ENCODE assay signal across 7 cellular contexts in the genomic region with DNA sequence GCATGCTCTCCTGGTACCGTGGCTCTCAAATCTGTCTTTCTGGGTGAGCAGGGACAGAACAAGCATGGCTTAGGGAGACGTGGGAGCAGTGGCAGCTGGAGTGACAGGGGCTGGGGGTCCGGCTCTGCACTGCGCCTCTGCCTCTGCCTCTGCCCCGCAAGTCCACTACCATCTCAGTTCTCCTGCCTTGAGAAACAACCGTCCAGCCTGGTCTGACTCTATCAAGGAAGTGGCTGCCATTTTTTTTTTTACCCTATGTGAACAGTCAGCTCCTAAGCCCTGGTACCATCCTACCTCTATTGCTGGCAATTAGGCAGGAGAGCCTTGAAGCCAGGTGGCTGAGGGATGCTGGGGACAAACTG. TPM values are rescaled to one million over a fixed set of nuclear protein-coding genes. Genes with fewer than 3 reads are reported as not detected.
DNase-seq lines count a peak whose midpoint lies in the region; ATAC-seq, FAIRE-seq and TF ChIP-seq lines count a peak whose summit lies in the region.
"Had no signal": no experiment of that assay in that cellular context is flagged by ENCODE, and none has a peak within 500 bp of the region (broad histone marks: within the 10 kb centered on the region; RNA-seq: fewer than 3 reads in every experiment).

No MANE protein-coding gene starts in this region.

- in situ Hi-C loops in HepG2 (cut with HindIII; ENCODE audit: extremely low pct_ligation_motif_present, low pct_unique_long_range_greater_than_20kb), result no loop called here

- CTCF ChIA-PET in HepG2 (lab: Yijun Ruan, JAX; ENCODE audit: low intra/inter-chr PET ratio, low total read pairs), result no interaction called here

- ATAC-seq in HepG2 (no peak), left lung (no peak)
- ATAC-seq: K562 had no signal

- no peaks in the 10 kb centered on the region for H3K9me3 ChIP-seq in liver (ENCODE audit: control insufficient read depth in 4 of 4, low read length in 3 of 4)
- no peaks in the 10 kb centered on the region for H3K9me3 ChIP-seq in HepG2 (ENCODE audit: low read length)
- no peaks in the 10 kb centered on the region for H3K9me3 ChIP-seq in left lung
- H3K9me3 ChIP-seq in uterus, result no peaks in the 10 kb centered on the region

- TF ChIP-seq CTCF in liver (IDR thresholded peaks at IDR 0.05; ENCODE audit: low read depth, low read length, missing input control) (no peak), HepG2 (CRISPR knock-in tag; IDR thresholded peaks at IDR 0.05) (no peak; the same call in 1 of the 2 replicates), left lung (IDR thresholded peaks at IDR 0.05) (no peak), uterus (IDR thresholded peaks at IDR 0.05) (no peak)

- H4K20me1 ChIP-seq in HepG2 (ENCODE audit: insufficient read depth, low read length), result no peaks in the 10 kb centered on the region

- TF ChIP-seq RAD21 in liver (IDR thresholded peaks at IDR 0.05) (no peak), HepG2 (CRISPR knock-in tag; IDR thresholded peaks at IDR 0.05) (no peak)

- no peak overlapping the region for H3K4me3 ChIP-seq in liver (ENCODE audit: low read depth in 1 of 3, low read length in 3 of 3)
- no peak overlapping the region for H3K4me3 ChIP-seq in HepG2 (replicated peaks in 1 of 3; ENCODE audit: insufficient read depth in 1 of 3, low read depth in 2 of 3, low read length in 3 of 3)
- no peak overlapping the region for H3K4me3 ChIP-seq in left lung
- no peak overlapping the region for H3K4me3 ChIP-seq in uterus
- H3K4me3 ChIP-seq: K562 had no signal

- H3K36me3 ChIP-seq in liver (ENCODE audit: control insufficient read depth in 4 of 4, insufficient read depth in 3 of 4, low read depth in 1 of 4, low read length in 3 of 4) (peaks cover 0 to 3% (median 2%) of the 10 kb centered on the region in 4 donors), HepG2 (replicated peaks in 1 of 2; ENCODE audit: control insufficient read depth in 1 of 2, insufficient read depth in 2 of 2, low read length in 2 of 2) (peaks cover 11 to 14% of the 10 kb centered on the region in 2 experiments), left lung (peaks cover 0 to 22% of the 10 kb centered on the region in 2 donors), uterus (no peaks in the 10 kb centered on the region)

- H3K79me2 ChIP-seq in HepG2 (ENCODE audit: insufficient read depth, low read length), result no peaks in the 10 kb centered on the region

- FAIRE-seq in HepG2 (lab: Jason Lieb, UNC), result no peak
- FAIRE-seq: K562 had no signal

- intact Hi-C loops in HepG2 (cut with micrococcal nuclease; ENCODE audit: unreplicated experiment) (no loop called here), left lung (cut with DNase I) (no loop called here), uterus (cut with DNase I; ENCODE audit: low total_unique reads) (no loop called here)

- H3K9ac ChIP-seq in liver (ENCODE audit: low read depth in 1 of 2, low read length in 2 of 2) (no peak overlapping the region), HepG2 (ENCODE audit: insufficient read depth, low read depth, low read length) (no peak overlapping the region)

- H3K27me3 ChIP-seq in liver (ENCODE audit: control insufficient read depth in 4 of 4, insufficient read depth in 4 of 4, low read length in 3 of 4), result no peaks in the 10 kb centered on the region
- H3K27me3 ChIP-seq in HepG2 (ENCODE audit: control insufficient read depth in 1 of 2, insufficient read depth in 2 of 2, low read length in 2 of 2), result no peaks in the 10 kb centered on the region
- H3K27me3 ChIP-seq in left lung, result no peaks in the 10 kb centered on the region
- H3K27me3 ChIP-seq in uterus, result no peaks in the 10 kb centered on the region

- POLR2A ChIA-PET in HepG2 (lab: Yijun Ruan, JAX), result no interaction called here

- H3K27ac ChIP-seq in liver (ENCODE audit: low read depth in 1 of 2, low read length in 2 of 2), result peak overlapping the region; percentile 55 to 58
- H3K27ac ChIP-seq in HepG2 (ENCODE audit: extremely low read length, insufficient read depth, low read length), result no peak overlapping the region
- peak overlapping the region; percentile 80 to 82 for H3K27ac ChIP-seq in left lung
- H3K27ac ChIP-seq in uterus, result peak overlapping the region; percentile 80 to 90

- TF ChIP-seq POLR2A in HepG2 (IDR thresholded peaks at IDR 0.05; ENCODE audit: insufficient read depth in 1 of 2, low read depth in 2 of 2, low read length in 2 of 2) (no peak), uterus (IDR thresholded peaks at IDR 0.05) (no peak)

- peaks cover 12 to 42% (median 17%) of the 10 kb centered on the region in 4 donors for H3K4me1 ChIP-seq in liver (ENCODE audit: control insufficient read depth in 4 of 4, insufficient read depth in 4 of 4, low read length in 3 of 4)
- peaks cover 28% of the 10 kb centered on the region for H3K4me1 ChIP-seq in HepG2 (ENCODE audit: insufficient read depth, low read length)
- peaks cover 22 to 79% of the 10 kb centered on the region in 2 donors for H3K4me1 ChIP-seq in left lung
- H3K4me1 ChIP-seq in uterus, result peaks cover 19 to 42% of the 10 kb centered on the region in 2 donors

- BruUV-seq in HepG2 (replicated peaks; lab: Mats Ljungman, UMichigan), result no TSS peak

- WGBS in liver, result 85% methylated on average over 6 of the region's 6 CpGs
- WGBS in HepG2 (ENCODE audit: low lambda C conversion rate), result 98% methylated on average over 6 of the region's 6 CpGs

- TF ChIP-seq EP300 in HepG2 (IDR thresholded peaks at IDR 0.05; ENCODE audit: low read depth in 2 of 2, low read length in 2 of 2), result no peak
- no peak for TF ChIP-seq EP300 in HepG2 (CRISPR knock-in tag; IDR thresholded peaks at IDR 0.05; ENCODE audit: borderline replicate concordance)

- DNase-seq in HepG2 (ENCODE audit: low spot score) (no peak), left lung (no peak), uterus (no peak), NCI-H345 (lab: John Stamatoyannopoulos, UW) (no peak)
- DNase-seq in stimulated activated CD4-positive, alpha-beta T cell treated with anti-CD3 and anti-CD28 coated beads, Interleukin-15, amount 100 ng/mL, for 24 hours, result no peak

- H2AFZ ChIP-seq in HepG2 (ENCODE audit: low read length), result no peak overlapping the region

- no peak overlapping the region for H3K4me2 ChIP-seq in HepG2 (ENCODE audit: low read depth, low read length)

RNA-seq across cellular contexts. Expression of a gene that starts 16.1 kb away (rescaled TPM):
- total RNA-seq in liver, result 1 to 10 TPM; 3.9 to 4.8 TPM
- polyA plus RNA-seq in liver, result 1 to 10 TPM in 1 of 2 donors, under 1 TPM in 1; 0.44 to 3.5 TPM
- total RNA-seq in HepG2 (2016; rRNA removed; fragmentation: Illumina TruSeq; extraction: Trizol), result 0.31 TPM in 1 of 2 replicates, not detected in the other
- not detected in 2 replicates for total RNA-seq in HepG2 (2016; cell fraction: cytosol; rRNA removed; fragmentation: Illumina TruSeq; extraction: Trizol; ENCODE audit: low read depth)
- total RNA-seq in HepG2 (2016; cell fraction: insoluble cytoplasmic fraction; rRNA removed; fragmentation: Illumina TruSeq; extraction: Trizol), result 0.12 and 0.26 TPM in 2 replicates
- 0.06 and 0.07 TPM in 2 replicates for total RNA-seq in HepG2 (2016; cell fraction: membrane; rRNA removed; fragmentation: Illumina TruSeq; extraction: Trizol)
- not detected in 2 replicates for total RNA-seq in HepG2 (2016; cell fraction: nucleus; rRNA removed; fragmentation: Illumina TruSeq; extraction: Trizol)
- polyA plus RNA-seq in HepG2 (2011; rRNA removed), result 0.04 and 0.10 TPM in 2 replicates
- 0.09 and 0.12 TPM in 2 replicates for polyA plus RNA-seq in HepG2 (2011; cell fraction: cytosol; rRNA removed)
- 1.1 and 1.2 TPM in 2 replicates for polyA plus RNA-seq in HepG2 (2011; cell fraction: nucleus; rRNA removed)
- 0.23 and 0.39 TPM in 2 replicates for polyA plus RNA-seq in HepG2 (2012)
- not detected in 2 replicates for polyA plus RNA-seq in HepG2 (2016; cell fraction: cytosol; fragmentation: Illumina TruSeq; extraction: Trizol; ENCODE audit: low read depth)
- 0.08 TPM in 1 of 2 replicates, not detected in the other for polyA plus RNA-seq in HepG2 (2016; cell fraction: insoluble cytoplasmic fraction; fragmentation: Illumina TruSeq; extraction: Trizol; ENCODE audit: low read depth)
- polyA plus RNA-seq in HepG2 (2016; cell fraction: membrane; fragmentation: Illumina TruSeq; extraction: Trizol; ENCODE audit: low read depth), result 0.06 and 0.09 TPM in 2 replicates
- 0.84 TPM in 1 of 2 replicates, not detected in the other for polyA plus RNA-seq in HepG2 (2016; cell fraction: nucleus; fragmentation: Illumina TruSeq; extraction: Trizol; ENCODE audit: insufficient read depth, low read depth)
- polyA minus RNA-seq in HepG2 (2011; rRNA and poly(A)+ RNA removed; ENCODE audit: low replicate concordance), result 0.12 and 0.56 TPM in 2 replicates
- polyA minus RNA-seq in HepG2 (2011; cell fraction: cytosol; rRNA and poly(A)+ RNA removed), result not detected in 2 replicates
- 0.12 and 0.13 TPM in 2 replicates for polyA minus RNA-seq in HepG2 (2011; cell fraction: nucleus; rRNA and poly(A)+ RNA removed)
- 10 to 100 TPM; 25.5 to 28.2 TPM for total RNA-seq in left lung
- 10 to 100 TPM; 21.8 to 86.9 (median 54.2) TPM for total RNA-seq in uterus

RNA-seq across cellular contexts. Expression of a gene that starts 29.2 kb away (rescaled TPM):
- 10 to 100 TPM; 16.1 to 17.2 TPM for total RNA-seq in liver
- 10 to 100 TPM; 30.3 to 30.6 TPM for polyA plus RNA-seq in liver
- total RNA-seq in HepG2 (2016; rRNA removed; fragmentation: Illumina TruSeq; extraction: Trizol), result 28.2 and 28.5 TPM in 2 replicates
- total RNA-seq in HepG2 (2016; cell fraction: cytosol; rRNA removed; fragmentation: Illumina TruSeq; extraction: Trizol; ENCODE audit: low read depth), result 14.6 and 20.0 TPM in 2 replicates
- total RNA-seq in HepG2 (2016; cell fraction: insoluble cytoplasmic fraction; rRNA removed; fragmentation: Illumina TruSeq; extraction: Trizol), result 30.5 and 31.5 TPM in 2 replicates
- total RNA-seq in HepG2 (2016; cell fraction: membrane; rRNA removed; fragmentation: Illumina TruSeq; extraction: Trizol), result 29.3 and 32.1 TPM in 2 replicates
- 13.5 and 15.0 TPM in 2 replicates for total RNA-seq in HepG2 (2016; cell fraction: nucleus; rRNA removed; fragmentation: Illumina TruSeq; extraction: Trizol)
- polyA plus RNA-seq in HepG2 (2011; rRNA removed), result 23.7 and 30.7 TPM in 2 replicates
- 28.7 and 32.0 TPM in 2 replicates for polyA plus RNA-seq in HepG2 (2011; cell fraction: cytosol; rRNA removed)
- polyA plus RNA-seq in HepG2 (2011; cell fraction: nucleus; rRNA removed), result 12.2 and 17.3 TPM in 2 replicates
- polyA plus RNA-seq in HepG2 (2012), result 7.1 and 10.8 TPM in 2 replicates
- polyA plus RNA-seq in HepG2 (2016; cell fraction: cytosol; fragmentation: Illumina TruSeq; extraction: Trizol; ENCODE audit: low read depth), result 21.4 and 25.7 TPM in 2 replicates
- polyA plus RNA-seq in HepG2 (2016; cell fraction: insoluble cytoplasmic fraction; fragmentation: Illumina TruSeq; extraction: Trizol; ENCODE audit: low read depth), result 30.2 and 32.2 TPM in 2 replicates
- polyA plus RNA-seq in HepG2 (2016; cell fraction: membrane; fragmentation: Illumina TruSeq; extraction: Trizol; ENCODE audit: low read depth), result 25.8 and 29.0 TPM in 2 replicates
- polyA plus RNA-seq in HepG2 (2016; cell fraction: nucleus; fragmentation: Illumina TruSeq; extraction: Trizol; ENCODE audit: insufficient read depth, low read depth), result 19.9 and 28.4 TPM in 2 replicates
- polyA minus RNA-seq in HepG2 (2011; rRNA and poly(A)+ RNA removed; ENCODE audit: low replicate concordance), result 18.1 and 38.8 TPM in 2 replicates
- polyA minus RNA-seq in HepG2 (2011; cell fraction: cytosol; rRNA and poly(A)+ RNA removed), result 2.6 and 5.9 TPM in 2 replicates
- 1.7 TPM in 1 of 2 replicates, not detected in the other for polyA minus RNA-seq in HepG2 (2011; cell fraction: nucleus; rRNA and poly(A)+ RNA removed)
- 10 to 100 TPM; 26.1 to 28.7 TPM for total RNA-seq in left lung
- 10 to 100 TPM in 3 of 4 donors, 1 to 10 TPM in 1; 7.9 to 27.4 (median 19.8) TPM for total RNA-seq in uterus

RNA-seq across cellular contexts. Expression of a gene that starts 41.1 kb away (rescaled TPM):
- total RNA-seq in liver (10 to 100 TPM in 1 of 2 donors, 1 to 10 TPM in 1; 9.8 to 24.6 TPM), HepG2 (2016; rRNA removed; fragmentation: Illumina TruSeq; extraction: Trizol) (14.5 and 25.3 TPM in 2 replicates), left lung (10 to 100 TPM; 30.7 to 36.0 TPM), uterus (100 to 1,000 TPM in 1 of 4 donors, 10 to 100 TPM in 3; 26.8 to 121 (median 49.1) TPM)
- polyA plus RNA-seq in liver (10 to 100 TPM; 17.5 to 21.2 TPM), HepG2 (2011; rRNA removed) (42.8 and 49.5 TPM in 2 replicates)
- total RNA-seq in HepG2 (2016; cell fraction: cytosol; rRNA removed; fragmentation: Illumina TruSeq; extraction: Trizol; ENCODE audit: low read depth), result 12.1 and 14.2 TPM in 2 replicates
- total RNA-seq in HepG2 (2016; cell fraction: insoluble cytoplasmic fraction; rRNA removed; fragmentation: Illumina TruSeq; extraction: Trizol), result 12.8 and 22.5 TPM in 2 replicates
- total RNA-seq in HepG2 (2016; cell fraction: membrane; rRNA removed; fragmentation: Illumina TruSeq; extraction: Trizol), result 10.3 and 14.0 TPM in 2 replicates
- total RNA-seq in HepG2 (2016; cell fraction: nucleus; rRNA removed; fragmentation: Illumina TruSeq; extraction: Trizol), result 16.5 and 22.6 TPM in 2 replicates
- polyA plus RNA-seq in HepG2 (2011; cell fraction: cytosol; rRNA removed), result 18.9 and 24.7 TPM in 2 replicates
- polyA plus RNA-seq in HepG2 (2011; cell fraction: nucleus; rRNA removed), result 184 and 197 TPM in 2 replicates
- 22.1 and 23.1 TPM in 2 replicates for polyA plus RNA-seq in HepG2 (2012)
- polyA plus RNA-seq in HepG2 (2016; cell fraction: cytosol; fragmentation: Illumina TruSeq; extraction: Trizol; ENCODE audit: low read depth), result 2.9 and 3.9 TPM in 2 replicates
- polyA plus RNA-seq in HepG2 (2016; cell fraction: insoluble cytoplasmic fraction; fragmentation: Illumina TruSeq; extraction: Trizol; ENCODE audit: low read depth), result 12.2 and 15.0 TPM in 2 replicates
- 3.9 and 4.7 TPM in 2 replicates for polyA plus RNA-seq in HepG2 (2016; cell fraction: membrane; fragmentation: Illumina TruSeq; extraction: Trizol; ENCODE audit: low read depth)
- 54.3 and 66.6 TPM in 2 replicates for polyA plus RNA-seq in HepG2 (2016; cell fraction: nucleus; fragmentation: Illumina TruSeq; extraction: Trizol; ENCODE audit: insufficient read depth, low read depth)
- polyA minus RNA-seq in HepG2 (2011; rRNA and poly(A)+ RNA removed; ENCODE audit: low replicate concordance), result 82.1 and 106 TPM in 2 replicates
- 15.1 and 19.0 TPM in 2 replicates for polyA minus RNA-seq in HepG2 (2011; cell fraction: cytosol; rRNA and poly(A)+ RNA removed)
- polyA minus RNA-seq in HepG2 (2011; cell fraction: nucleus; rRNA and poly(A)+ RNA removed), result 33.1 and 46.4 TPM in 2 replicates

RNA-seq across cellular contexts. Expression of a gene that starts 45.9 kb away (rescaled TPM):
- 1 to 10 TPM in 1 of 2 donors, under 1 TPM in 1; 0.65 to 1.8 TPM for total RNA-seq in liver
- polyA plus RNA-seq in liver, result 1 to 10 TPM in 1 of 2 donors, under 1 TPM in 1; 0.04 to 5.4 TPM
- total RNA-seq in HepG2 (2016; rRNA removed; fragmentation: Illumina TruSeq; extraction: Trizol), result not detected in 2 replicates
- total RNA-seq in HepG2 (2016; cell fraction: cytosol; rRNA removed; fragmentation: Illumina TruSeq; extraction: Trizol; ENCODE audit: low read depth), result not detected in 2 replicates
- total RNA-seq in HepG2 (2016; cell fraction: insoluble cytoplasmic fraction; rRNA removed; fragmentation: Illumina TruSeq; extraction: Trizol), result not detected in 2 replicates
- not detected in 2 replicates for total RNA-seq in HepG2 (2016; cell fraction: membrane; rRNA removed; fragmentation: Illumina TruSeq; extraction: Trizol)
- not detected in 2 replicates for total RNA-seq in HepG2 (2016; cell fraction: nucleus; rRNA removed; fragmentation: Illumina TruSeq; extraction: Trizol)
- 0.01 TPM in 1 of 2 replicates, not detected in the other for polyA plus RNA-seq in HepG2 (2011; rRNA removed)
- polyA plus RNA-seq in HepG2 (2011; cell fraction: cytosol; rRNA removed), result not detected in 2 replicates
- not detected in 2 replicates for polyA plus RNA-seq in HepG2 (2011; cell fraction: nucleus; rRNA removed)
- not detected in 2 replicates for polyA plus RNA-seq in HepG2 (2012)
- not detected in 2 replicates for polyA plus RNA-seq in HepG2 (2016; cell fraction: cytosol; fragmentation: Illumina TruSeq; extraction: Trizol; ENCODE audit: low read depth)
- polyA plus RNA-seq in HepG2 (2016; cell fraction: insoluble cytoplasmic fraction; fragmentation: Illumina TruSeq; extraction: Trizol; ENCODE audit: low read depth), result not detected in 2 replicates
- 0.05 TPM in 1 of 2 replicates, not detected in the other for polyA plus RNA-seq in HepG2 (2016; cell fraction: membrane; fragmentation: Illumina TruSeq; extraction: Trizol; ENCODE audit: low read depth)
- not detected in 2 replicates for polyA plus RNA-seq in HepG2 (2016; cell fraction: nucleus; fragmentation: Illumina TruSeq; extraction: Trizol; ENCODE audit: insufficient read depth, low read depth)
- 0.08 TPM in 1 of 2 replicates, not detected in the other for polyA minus RNA-seq in HepG2 (2011; rRNA and poly(A)+ RNA removed; ENCODE audit: low replicate concordance)
- polyA minus RNA-seq in HepG2 (2011; cell fraction: cytosol; rRNA and poly(A)+ RNA removed), result not detected in 2 replicates
- not detected in 2 replicates for polyA minus RNA-seq in HepG2 (2011; cell fraction: nucleus; rRNA and poly(A)+ RNA removed)
- total RNA-seq in left lung, result 1 to 10 TPM; 2.7 to 5.1 TPM
- total RNA-seq in uterus, result 1 to 10 TPM in 3 of 4 donors, not detected in 1; 1.4 to 4.9 (median 1.9) TPM
